Comparison of ENCODE assay signal across 18 cellular contexts in genomic region chr1:181079920-181080319, GRCh38. TPM values are rescaled to one million over a fixed set of nuclear protein-coding genes. Genes with fewer than 3 reads are reported as not detected.
DNase-seq lines count a peak whose midpoint lies in the region; ATAC-seq and TF ChIP-seq lines count a peak whose summit lies in the region.
"Had no signal": no experiment of that assay in that cellular context is flagged by ENCODE, and none has a peak within 500 bp of the region (broad histone marks: within the 10 kb centered on the region; RNA-seq: fewer than 3 reads in every experiment).

No MANE protein-coding gene starts in this region.

- intact Hi-C loops in Right ventricle myocardium inferior (cut with DNase I), result no loop called here

- H3K9ac ChIP-seq in BLaER1, result no peak overlapping the region

- 0 out of 2 replicates have a peak, but pooled peaks cover under 1% of the 10 kb centered on the region for H3K36me3 Mint-ChIP-seq in HFFc6 (ENCODE audit: low read depth)

- ATAC-seq in Right ventricle myocardium inferior, result no peak
- ATAC-seq in GM19452 (IDR thresholded peaks at IDR 0.05; ENCODE audit: unreplicated experiment), result no peak
- no peak for ATAC-seq in HG02981 (IDR thresholded peaks at IDR 0.05; ENCODE audit: unreplicated experiment)
- ATAC-seq: Panc1 had no signal

- peaks cover 66% of the 10 kb centered on the region for H3K4me1 ChIP-seq in BLaER1
- H3K4me1 ChIP-seq in SJSA1 (replicated peaks), result peaks cover 66% of the 10 kb centered on the region

- H3K27ac Mint-ChIP-seq in HFFc6, result peak overlapping the region; percentile 99

- peaks cover 71% of the 10 kb centered on the region for H3K4me1 Mint-ChIP-seq in HFFc6 (ENCODE audit: low read depth)

- peak overlapping the region; percentile 44 for H3K4me3 Mint-ChIP-seq in HFFc6
- H3K4me3 Mint-ChIP-seq: CD14-positive monocyte had no signal

- H3K9me3 Mint-ChIP-seq in HFFc6, result no peaks in the 10 kb centered on the region

- H3K9me3 ChIP-seq in BLaER1 (peaks cover 6% of the 10 kb centered on the region), SJSA1 (replicated peaks) (no peaks in the 10 kb centered on the region)

- no peaks in the 10 kb centered on the region for H4K20me1 ChIP-seq in BLaER1

- H3K4me3 ChIP-seq in BLaER1, result no peak overlapping the region
- no peak overlapping the region for H3K4me3 ChIP-seq in SJSA1

- H3K36me3 ChIP-seq in BLaER1 (no peaks in the 10 kb centered on the region), SJSA1 (no peaks in the 10 kb centered on the region)

- H3K27me3 Mint-ChIP-seq in HFFc6 (ENCODE audit: insufficient read depth), result no peaks in the 10 kb centered on the region; the same call in 1 of the 2 replicates

- H3K27ac ChIP-seq in BLaER1 (no peak overlapping the region), SJSA1 (peak overlapping the region; percentile 98), epithelial cell of prostate (peak overlapping the region; percentile 94)

- H3K27me3 ChIP-seq in BLaER1, result no peaks in the 10 kb centered on the region
- H3K27me3 ChIP-seq in SJSA1 (replicated peaks), result no peaks in the 10 kb centered on the region

- no peak for DNase-seq in HFFc6
- peak in 1 of 2 experiments; percentile 43 for DNase-seq in SJSA1 (ENCODE audit: low read depth in 1 of 2, low spot score in 2 of 2)
- no peak for DNase-seq in epithelial cell of prostate (ENCODE audit: low read depth, low spot score)
- no peak for DNase-seq in Right ventricle myocardium inferior (ENCODE audit: missing footprints)
- no peak for DNase-seq in SKM-1 (lab: John Stamatoyannopoulos, UW; ENCODE audit: unreplicated experiment)
- DNase-seq: AML-193, DMS53, GF-D8, NCI-H1092, NCI-H1436, NCI-H187 treated with DMSO at 0.1 percent for 48 hours, NCI-H2107, NCI-H510A had no signal

- peak overlapping the region; percentile 49; the same call in 1 of the 2 replicates for H3K4me2 ChIP-seq in BLaER1

- peak; percentile 61 for TF ChIP-seq CTCF in HFFc6 (IDR thresholded peaks at IDR 0.05)

RNA-seq across cellular contexts. Expression of gene IER5, which starts 8.6 kb away (rescaled TPM):
- 10 to 100 TPM; 35.7 to 49.1 (median 43.4) TPM for total RNA-seq in HFFc6 (2021; fragmentation: NEBNext Ultra II Directional; extraction: Animal tissue kit (Norgen Biotek cat#: 25700))
- total RNA-seq in SJSA1 (2014; rRNA removed; shearing (Covaris generic)), result 67.6 and 76.5 TPM in 2 replicates
- 14.3 TPM for total RNA-seq in Right ventricle myocardium inferior

RNA-seq across cellular contexts. Expression of gene MR1, which starts 46.1 kb away (rescaled TPM):
- 10 to 100 TPM; 27.2 to 39.2 (median 32.2) TPM for total RNA-seq in HFFc6 (2021; fragmentation: NEBNext Ultra II Directional; extraction: Animal tissue kit (Norgen Biotek cat#: 25700))
- 17.4 and 18.6 TPM in 2 replicates for total RNA-seq in SJSA1 (2014; rRNA removed; shearing (Covaris generic))
- total RNA-seq in Right ventricle myocardium inferior, result 5.3 TPM

RNA-seq across cellular contexts. Expression of gene STX6, which starts 57.2 kb away (rescaled TPM):
- 10 to 100 TPM; 24.2 to 28.5 (median 25.3) TPM for total RNA-seq in HFFc6 (2021; fragmentation: NEBNext Ultra II Directional; extraction: Animal tissue kit (Norgen Biotek cat#: 25700))
- total RNA-seq in SJSA1 (2014; rRNA removed; shearing (Covaris generic)), result 20.9 and 25.8 TPM in 2 replicates
- 6.1 TPM for total RNA-seq in Right ventricle myocardium inferior
